Comparison of ENCODE assay signal across 23 cellular contexts in the genomic region with DNA sequence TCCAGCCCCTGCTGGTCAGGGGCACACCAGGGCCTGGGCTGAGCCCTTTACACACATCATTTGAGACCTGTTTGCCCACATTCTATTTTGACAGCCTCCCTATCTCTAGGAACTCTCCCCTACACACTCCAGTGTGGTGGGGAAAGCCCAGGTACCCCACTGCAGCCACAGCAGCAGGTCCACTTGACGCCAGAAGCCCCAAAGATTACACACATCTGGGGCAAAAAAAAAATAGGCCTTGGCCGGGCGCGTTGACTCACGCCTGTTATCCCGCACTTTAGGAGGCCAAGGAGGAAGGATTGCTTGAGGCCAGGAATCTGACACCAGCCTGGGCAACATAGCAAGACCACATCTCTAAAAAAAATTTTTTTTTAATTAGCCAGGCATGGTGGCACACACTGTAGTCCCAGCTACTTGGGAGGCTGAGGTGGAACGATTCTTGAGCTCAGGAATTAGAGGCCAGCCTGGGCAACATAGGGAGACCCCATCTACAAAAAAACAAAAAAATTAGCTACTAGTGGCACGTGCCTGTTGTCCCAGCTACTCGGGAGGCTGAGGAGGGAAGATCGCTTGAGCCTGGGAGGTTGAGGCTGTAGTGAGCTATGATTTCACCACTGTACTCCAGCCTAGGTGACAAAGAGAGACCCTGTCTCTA. TPM values are rescaled to one million over a fixed set of nuclear protein-coding genes. Genes with fewer than 3 reads are reported as not detected.
"Had no signal": no experiment of that assay in that cellular context is flagged by ENCODE, and none has a peak within 500 bp of the region (broad histone marks: within the 10 kb centered on the region; RNA-seq: fewer than 3 reads in every experiment).

No MANE protein-coding gene starts in this region.

- H3K36me3 Mint-ChIP-seq: brain had no signal

- H3K27ac ChIP-seq: foreskin keratinocyte, pancreas, stomach, VCaP had no signal

- H3K4me1 ChIP-seq: foreskin keratinocyte, sigmoid colon, stomach had no signal

- H3K9me3 Mint-ChIP-seq: activated naive CD8-positive, alpha-beta T cell treated with anti-CD3 and anti-CD28 coated beads, Interleukin-2, amount 50 U/mL, for 24 hours; activated T-helper 1 cell treated with anti-CD3 and anti-CD28 coated beads, Interleukin-12 subunit alpha, Interleukin-12 subunit beta, Interleukin-2, Interleukin-4 antibody, amounts not matched to agents 30 ng/mL and 10 ng/mL and 1 ng/mL, durations not matched to agents 14 hours and 24 hours and 36 hours; neural crest cell; T-helper 1 cell treated with Interleukin-12 subunit alpha and Interleukin-12 subunit beta and Interleukin-4 antibody, amounts not matched to agents 30 μg/mL and 1 μg/mL, for 36 hours had no signal

- H3K4me3 Mint-ChIP-seq: activated naive CD8-positive, alpha-beta T cell treated with anti-CD3 and anti-CD28 coated beads, Interleukin-2, amount 50 U/mL, for 24 hours; activated T-helper 1 cell treated with anti-CD3 and anti-CD28 coated beads, Interleukin-12 subunit alpha, Interleukin-12 subunit beta, Interleukin-2, Interleukin-4 antibody, amounts not matched to agents 30 ng/mL and 10 ng/mL and 1 ng/mL, durations not matched to agents 14 hours and 24 hours and 36 hours; brain; neural crest cell; T-helper 1 cell treated with Interleukin-12 subunit alpha and Interleukin-12 subunit beta and Interleukin-4 antibody, amounts not matched to agents 30 μg/mL and 1 μg/mL, for 36 hours had no signal

- H3K27me3 Mint-ChIP-seq: activated naive CD8-positive, alpha-beta T cell treated with anti-CD3 and anti-CD28 coated beads, Interleukin-2, amount 50 U/mL, for 24 hours had no signal

- ATAC-seq: activated naive CD8-positive, alpha-beta T cell treated with anti-CD3 and anti-CD28 coated beads, Interleukin-2, amount 50 U/mL, for 24 hours; foreskin keratinocyte had no signal

- H3K27me3 ChIP-seq: foreskin keratinocyte, pancreas, spleen, upper lobe of left lung had no signal

- H3K27ac Mint-ChIP-seq: activated naive CD8-positive, alpha-beta T cell treated with anti-CD3 and anti-CD28 coated beads, Interleukin-2, amount 50 U/mL, for 24 hours; activated T-helper 1 cell treated with anti-CD3 and anti-CD28 coated beads, Interleukin-12 subunit alpha, Interleukin-12 subunit beta, Interleukin-2, Interleukin-4 antibody, amounts not matched to agents 30 ng/mL and 10 ng/mL and 1 ng/mL, durations not matched to agents 14 hours and 24 hours and 36 hours; T-helper 1 cell treated with Interleukin-12 subunit alpha and Interleukin-12 subunit beta and Interleukin-4 antibody, amounts not matched to agents 30 μg/mL and 1 μg/mL, for 36 hours had no signal

- H3K4me3 ChIP-seq: pancreas, sigmoid colon, stomach had no signal

- H3K36me3 ChIP-seq: pancreas, sigmoid colon, spleen, stomach, upper lobe of left lung had no signal

- DNase-seq: activated CD4-positive, alpha-beta T cell treated with anti-CD3 and anti-CD28 coated beads, Interleukin-2, amount 50 U/mL, for 1 hour; activated CD4-positive, CD25-positive, alpha-beta regulatory T cell treated with anti-CD3 and anti-CD28 coated beads, Interleukin-2, amount 50 U/mL, for 72 hours; activated naive CD8-positive, alpha-beta T cell treated with anti-CD3 and anti-CD28 coated beads, Interleukin-2, amount 50 U/mL, for 24 hours; anterior cingulate cortex; central memory CD4-positive, alpha-beta T cell; foreskin keratinocyte; midbrain; pancreas; sigmoid colon; spleen; stimulated activated CD8-positive, alpha-beta memory T cell treated with anti-CD3 and anti-CD28 coated beads, Interleukin-4, amount 100 ng/mL, for 48 hours; stomach had no signal

- H3K9me3 ChIP-seq: pancreas, sigmoid colon, spleen, stomach, upper lobe of left lung had no signal

RNA-seq across cellular contexts. Expression of gene CD22, which starts 18.0 kb away (rescaled TPM):
- total RNA-seq: foreskin keratinocyte, lung microvascular endothelial cell, neural crest cell, temporal lobe had no signal
- polyA plus RNA-seq: foreskin keratinocyte had no signal

RNA-seq across cellular contexts. Expression of gene MAG, which starts 19.0 kb away (rescaled TPM):
- total RNA-seq: activated T-helper 1 cell treated with anti-CD3 and anti-CD28 coated beads, Interleukin-12 subunit alpha, Interleukin-12 subunit beta, Interleukin-2, Interleukin-4 antibody, amounts not matched to agents 30 ng/mL and 10 ng/mL and 1 ng/mL, durations not matched to agents 14 hours and 24 hours and 36 hours; epithelial cell of proximal tubule; foreskin keratinocyte; lung microvascular endothelial cell; neural crest cell had no signal
- polyA plus RNA-seq: fibroblast of lung, foreskin keratinocyte, keratinocyte had no signal

RNA-seq across cellular contexts. Expression of gene HAMP, which starts 28.6 kb away (rescaled TPM):
- total RNA-seq: epithelial cell of proximal tubule, fibroblast of lung, foreskin keratinocyte, temporal lobe had no signal
- polyA plus RNA-seq: fibroblast of lung, foreskin keratinocyte, keratinocyte had no signal

RNA-seq across cellular contexts. Expression of gene FFAR1, which starts 36.8 kb away (rescaled TPM):
- total RNA-seq: fibroblast of lung, foreskin keratinocyte, lung microvascular endothelial cell, neural crest cell, sigmoid colon, temporal lobe had no signal
- polyA plus RNA-seq: fibroblast of lung, foreskin keratinocyte, keratinocyte, stomach had no signal
